2 cellular contexts compared by ENCODE assay signal in genomic region chr4:38964942-38965775, GRCh38.
A peak's percentile ranks its signal among the peaks of the same experiment; 100 is the strongest.
TF ChIP-seq lines count a peak whose summit lies in the region.

No MANE protein-coding gene starts in this region.

TF ChIP-seq in IMR-90, 13 proteins besides CTCF, POLR2A, EP300 and RAD21 (continued from another document):
- no peak for TF ChIP-seq SMC3 (IDR thresholded peaks at IDR 0.05; ENCODE audit: low read depth, low read length)

TF ChIP-seq in HepG2, 621 proteins besides CTCF, POLR2A, EP300 and RAD21:
- TF ChIP-seq CEBPB (IDR thresholded peaks at IDR 0.05; ENCODE audit: borderline replicate concordance, low read depth, low read length) (peak; percentile 38; the same call in 1 of the 2 replicates), KDM2A (CRISPR knock-in tag; IDR thresholded peaks at IDR 0.05; ENCODE audit: borderline replicate concordance, low read depth) (no peak), SRSF9 (IDR thresholded peaks at IDR 0.05; ENCODE audit: borderline replicate concordance, insufficient read depth, low read depth, low read length, poor library complexity, severe bottlenecking) (no peak), MAFK (conservative IDR thresholded peaks at IDR 0.05 in 1 of 2, IDR thresholded peaks at IDR 0.05 in 1 of 2; ENCODE audit: low read length in 2 of 2) (peak; percentile 50 to 64; a peak in 3 of 4 replicates), MAFF (IDR thresholded peaks at IDR 0.05; ENCODE audit: low read depth, low read length) (peak; percentile 58; the same call in 1 of the 2 replicates), ZBED4 (CRISPR knock-in tag; IDR thresholded peaks at IDR 0.05; ENCODE audit: borderline replicate concordance) (no peak), GATAD2A (CRISPR knock-in tag; IDR thresholded peaks at IDR 0.05) (0 out of 2 replicates have a peak, but pooled peaks have one; percentile 17)
TF ChIP-seq in HepG2: peak in this region for 4.
